Comparison of ENCODE assay signal across 8 cellular contexts in genomic region chr5:129696636-129697035, GRCh38. TPM values are rescaled to one million over a fixed set of nuclear protein-coding genes. Genes with fewer than 3 reads are reported as not detected.
"Had no signal": no experiment of that assay in that cellular context is flagged by ENCODE, and none has a peak within 500 bp of the region (broad histone marks: within the 10 kb centered on the region; RNA-seq: fewer than 3 reads in every experiment).

No MANE protein-coding gene starts in this region.

- H3K4me1 ChIP-seq: HAP-1 had no signal

- H3K27ac Mint-ChIP-seq: HFFc6, IgD-negative memory B cell had no signal

- H3K36me3 Mint-ChIP-seq: IgD-negative memory B cell had no signal

- H3K9me3 ChIP-seq: HAP-1 had no signal

- H3K9me3 Mint-ChIP-seq: IgD-negative memory B cell had no signal

- H3K4me3 Mint-ChIP-seq: HFFc6, IgD-negative memory B cell had no signal

- H3K27ac ChIP-seq: GM23248, HL-60 had no signal

- H3K36me3 ChIP-seq: HAP-1 had no signal

- H3K9ac ChIP-seq: GM23248 had no signal

- DNase-seq: GM23248, HFFc6 had no signal

- H3K4me1 Mint-ChIP-seq: IgD-negative memory B cell had no signal

- H3K4me3 ChIP-seq: GM23248, HAP-1 had no signal

- H3K27me3 Mint-ChIP-seq: IgD-negative memory B cell had no signal

RNA-seq across cellular contexts. Expression of gene MINAR2, which starts 51.3 kb away (rescaled TPM):
- total RNA-seq: GM23248, HepG2, HFFc6, HT1080 had no signal
- polyA plus RNA-seq: GM23248, H1, HepG2, IgD-negative memory B cell had no signal
